15 cellular contexts compared by ENCODE assay signal in the genomic region with DNA sequence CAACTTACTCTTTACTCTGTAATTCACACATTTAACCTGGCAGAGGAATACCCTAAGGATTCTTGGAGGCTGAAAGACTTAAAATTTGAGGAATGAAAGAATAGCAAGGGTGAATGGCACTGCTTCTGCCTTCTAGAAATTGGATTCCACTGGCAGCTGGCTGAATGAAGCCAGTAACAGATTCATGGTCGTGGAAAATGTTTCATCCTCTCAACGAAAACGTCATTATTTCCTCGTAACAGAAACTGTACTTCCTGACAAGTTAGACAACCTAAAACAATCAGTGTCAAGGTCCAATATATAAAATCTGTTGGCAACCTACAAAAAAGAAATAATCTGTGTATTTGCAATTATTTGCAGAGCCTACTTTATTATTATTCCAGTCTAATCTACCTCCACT. TPM values are rescaled to one million over a fixed set of nuclear protein-coding genes. Genes with fewer than 3 reads are reported as not detected.
"Had no signal": no experiment of that assay in that cellular context is flagged by ENCODE, and none has a peak within 500 bp of the region (broad histone marks: within the 10 kb centered on the region; RNA-seq: fewer than 3 reads in every experiment).

No MANE protein-coding gene starts in this region.

- H3K4me3 ChIP-seq: adrenal gland, coronary artery, pancreas, spleen had no signal

- DNase-seq: activated CD4-positive, alpha-beta T cell treated with anti-CD3 and anti-CD28 coated beads, Interleukin-2, amount 10 ng/mL, durations not matched to agents 24 days and 14 days; activated CD8-positive, alpha-beta memory T cell treated with anti-CD3 and anti-CD28 coated beads for 24 hours; activated naive CD4-positive, alpha-beta T cell treated with anti-CD3 and anti-CD28 coated beads for 36 hours; adrenal gland; effector CD8-positive, alpha-beta T cell; mammary epithelial cell; pancreas; retina; spleen; stimulated activated CD4-positive, alpha-beta T cell treated with anti-CD3 and anti-CD28 coated beads, Interleukin-1b, Interleukin-23, amount 100 ng/mL, for 48 hours; stimulated activated naive B cell treated with anti-CD40 and anti-IgM and Interleukin-4, amounts not matched to agents 10 μg/mL and 1 μg/mL and 100 μg/mL, for 72 hours had no signal

- ATAC-seq: pancreas; SK-N-SH treated with all-trans-retinoic acid at 6 μM for 48 hours; stimulated activated naive B cell treated with anti-CD40 and anti-IgM and Interleukin-4, amounts not matched to agents 10 μg/mL and 1 μg/mL and 100 μg/mL, for 72 hours; WTC11 had no signal

- H3K36me3 ChIP-seq: adrenal gland, pancreas, spleen had no signal

- H3K9me3 ChIP-seq: adrenal gland, pancreas had no signal

- FAIRE-seq: pancreas had no signal

- H3K27me3 ChIP-seq: adrenal gland, pancreas had no signal

- H3K27ac ChIP-seq: coronary artery, pancreas had no signal

RNA-seq across cellular contexts. Expression of a gene that starts 39.7 kb away (rescaled TPM):
- total RNA-seq: activated CD4-positive, alpha-beta T cell treated with anti-CD3 and anti-CD28 coated beads, Interleukin-2, amount 10 ng/mL, durations not matched to agents 24 days and 14 days; activated naive CD4-positive, alpha-beta T cell treated with anti-CD3 and anti-CD28 coated beads for 36 hours; T-helper 1 cell treated with Interleukin-12 subunit alpha and Interleukin-12 subunit beta and Interleukin-4 antibody, amounts not matched to agents 30 ng/mL and 1 ng/mL, for 36 hours had no signal
